ENCODE assay signal across 1 cellular context in the genomic region with DNA sequence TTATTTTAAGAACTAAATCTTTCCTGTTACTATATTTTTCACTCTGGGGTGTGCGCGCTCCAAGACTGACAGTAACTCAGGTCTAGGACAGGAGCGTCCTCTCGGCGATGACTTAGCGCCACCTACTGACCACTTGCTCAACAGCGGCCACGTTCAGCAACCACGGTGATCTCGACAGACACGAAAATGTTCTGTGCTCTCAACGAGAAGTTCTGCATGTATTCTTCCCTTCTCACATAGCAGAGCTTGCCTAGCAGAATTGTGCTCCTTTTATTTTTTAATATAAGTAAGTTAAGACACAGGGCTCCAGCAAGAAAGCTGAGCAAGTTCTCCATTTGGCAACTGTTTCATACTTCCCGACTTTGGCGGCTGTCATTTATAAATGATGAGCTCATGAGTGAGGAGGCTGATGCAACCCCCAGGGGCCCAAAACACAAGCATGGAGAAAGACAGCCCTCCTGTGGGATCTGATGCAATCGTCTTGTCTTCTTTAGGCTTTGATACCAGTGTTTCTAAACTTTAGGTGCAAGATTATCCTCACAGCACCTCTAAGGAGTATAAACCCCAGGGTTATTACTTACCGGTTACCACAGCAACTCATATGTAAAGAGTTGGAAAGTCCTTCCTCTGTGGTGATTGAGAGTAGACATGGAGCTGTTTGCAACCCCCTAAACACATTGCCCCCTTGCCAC.
A peak's percentile ranks its signal among the peaks of the same experiment; 100 is the strongest.
TF ChIP-seq lines count a peak whose summit lies in the region.

No MANE protein-coding gene starts in this region.

TF ChIP-seq in HepG2, 621 proteins besides CTCF, POLR2A, EP300 and RAD21 (continued from another document):
- no peak for TF ChIP-seq NR3C1 (CRISPR knock-in tag; IDR thresholded peaks at IDR 0.05)
- 0 out of 2 replicates have a peak, but pooled peaks have one; percentile 43 for TF ChIP-seq ZNF331 (CRISPR knock-in tag; IDR thresholded peaks at IDR 0.05)
- TF ChIP-seq, protein P1, sequence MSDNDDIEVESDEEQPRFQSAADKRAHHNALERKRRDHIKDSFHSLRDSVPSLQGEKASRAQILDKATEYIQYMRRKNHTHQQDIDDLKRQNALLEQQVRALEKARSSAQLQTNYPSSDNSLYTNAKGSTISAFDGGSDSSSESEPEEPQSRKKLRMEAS (IDR thresholded peaks at IDR 0.05): 0 out of 2 replicates have a peak, but pooled peaks have one; percentile 24
- TF ChIP-seq, protein P2, sequence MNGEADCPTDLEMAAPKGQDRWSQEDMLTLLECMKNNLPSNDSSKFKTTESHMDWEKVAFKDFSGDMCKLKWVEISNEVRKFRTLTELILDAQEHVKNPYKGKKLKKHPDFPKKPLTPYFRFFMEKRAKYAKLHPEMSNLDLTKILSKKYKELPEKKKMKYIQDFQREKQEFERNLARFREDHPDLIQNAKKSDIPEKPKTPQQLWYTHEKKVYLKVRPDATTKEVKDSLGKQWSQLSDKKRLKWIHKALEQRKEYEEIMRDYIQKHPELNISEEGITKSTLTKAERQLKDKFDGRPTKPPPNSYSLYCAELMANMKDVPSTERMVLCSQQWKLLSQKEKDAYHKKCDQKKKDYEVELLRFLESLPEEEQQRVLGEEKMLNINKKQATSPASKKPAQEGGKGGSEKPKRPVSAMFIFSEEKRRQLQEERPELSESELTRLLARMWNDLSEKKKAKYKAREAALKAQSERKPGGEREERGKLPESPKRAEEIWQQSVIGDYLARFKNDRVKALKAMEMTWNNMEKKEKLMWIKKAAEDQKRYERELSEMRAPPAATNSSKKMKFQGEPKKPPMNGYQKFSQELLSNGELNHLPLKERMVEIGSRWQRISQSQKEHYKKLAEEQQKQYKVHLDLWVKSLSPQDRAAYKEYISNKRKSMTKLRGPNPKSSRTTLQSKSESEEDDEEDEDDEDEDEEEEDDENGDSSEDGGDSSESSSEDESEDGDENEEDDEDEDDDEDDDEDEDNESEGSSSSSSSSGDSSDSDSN (CRISPR knock-in tag; IDR thresholded peaks at IDR 0.05): 0 out of 2 replicates have a peak, but pooled peaks have one; percentile 22
- TF ChIP-seq, protein P3, sequence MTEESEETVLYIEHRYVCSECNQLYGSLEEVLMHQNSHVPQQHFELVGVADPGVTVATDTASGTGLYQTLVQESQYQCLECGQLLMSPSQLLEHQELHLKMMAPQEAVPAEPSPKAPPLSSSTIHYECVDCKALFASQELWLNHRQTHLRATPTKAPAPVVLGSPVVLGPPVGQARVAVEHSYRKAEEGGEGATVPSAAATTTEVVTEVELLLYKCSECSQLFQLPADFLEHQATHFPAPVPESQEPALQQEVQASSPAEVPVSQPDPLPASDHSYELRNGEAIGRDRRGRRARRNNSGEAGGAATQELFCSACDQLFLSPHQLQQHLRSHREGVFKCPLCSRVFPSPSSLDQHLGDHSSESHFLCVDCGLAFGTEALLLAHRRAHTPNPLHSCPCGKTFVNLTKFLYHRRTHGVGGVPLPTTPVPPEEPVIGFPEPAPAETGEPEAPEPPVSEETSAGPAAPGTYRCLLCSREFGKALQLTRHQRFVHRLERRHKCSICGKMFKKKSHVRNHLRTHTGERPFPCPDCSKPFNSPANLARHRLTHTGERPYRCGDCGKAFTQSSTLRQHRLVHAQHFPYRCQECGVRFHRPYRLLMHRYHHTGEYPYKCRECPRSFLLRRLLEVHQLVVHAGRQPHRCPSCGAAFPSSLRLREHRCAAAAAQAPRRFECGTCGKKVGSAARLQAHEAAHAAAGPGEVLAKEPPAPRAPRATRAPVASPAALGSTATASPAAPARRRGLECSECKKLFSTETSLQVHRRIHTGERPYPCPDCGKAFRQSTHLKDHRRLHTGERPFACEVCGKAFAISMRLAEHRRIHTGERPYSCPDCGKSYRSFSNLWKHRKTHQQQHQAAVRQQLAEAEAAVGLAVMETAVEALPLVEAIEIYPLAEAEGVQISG (CRISPR knock-in tag; IDR thresholded peaks at IDR 0.05): no peak
- TF ChIP-seq MTF2 (CRISPR knock-in tag; IDR thresholded peaks at IDR 0.05; ENCODE audit: borderline replicate concordance): peak; percentile 42; the same call in 1 of the 2 replicates
- 0 out of 2 replicates have a peak, but pooled peaks have one; percentile 8 for TF ChIP-seq SOX5 (CRISPR knock-in tag; IDR thresholded peaks at IDR 0.05; ENCODE audit: borderline replicate concordance)
- TF ChIP-seq HOXD1 (CRISPR knock-in tag; IDR thresholded peaks at IDR 0.05): no peak
- peak; percentile 92 for TF ChIP-seq STAG1 (CRISPR knock-in tag; IDR thresholded peaks at IDR 0.05)
- no peak for TF ChIP-seq FOXP1 (IDR thresholded peaks at IDR 0.05)
- TF ChIP-seq FOXP1 (CRISPR knock-in tag; IDR thresholded peaks at IDR 0.05): no peak
- TF ChIP-seq ELF1 (CRISPR knock-in tag; IDR thresholded peaks at IDR 0.05): no peak
- 0 out of 2 replicates have a peak, but pooled peaks have one; percentile 23 for TF ChIP-seq RXRB (CRISPR knock-in tag; IDR thresholded peaks at IDR 0.05; ENCODE audit: borderline replicate concordance)
- no peak for TF ChIP-seq SOX6 (IDR thresholded peaks at IDR 0.05)
- peak; percentile 46 for TF ChIP-seq SOX6 (CRISPR knock-in tag; IDR thresholded peaks at IDR 0.05)
- TF ChIP-seq REPIN1 (CRISPR knock-in tag; IDR thresholded peaks at IDR 0.05; ENCODE audit: borderline replicate concordance, low read depth): peak; percentile 38; the same call in 1 of the 2 replicates
- TF ChIP-seq FOSL2 (CRISPR knock-in tag; IDR thresholded peaks at IDR 0.05): 0 out of 2 replicates have a peak, but pooled peaks have one; percentile 10
- TF ChIP-seq CEBPG (CRISPR knock-in tag; IDR thresholded peaks at IDR 0.05): peak; percentile 60
- TF ChIP-seq, protein P4, sequence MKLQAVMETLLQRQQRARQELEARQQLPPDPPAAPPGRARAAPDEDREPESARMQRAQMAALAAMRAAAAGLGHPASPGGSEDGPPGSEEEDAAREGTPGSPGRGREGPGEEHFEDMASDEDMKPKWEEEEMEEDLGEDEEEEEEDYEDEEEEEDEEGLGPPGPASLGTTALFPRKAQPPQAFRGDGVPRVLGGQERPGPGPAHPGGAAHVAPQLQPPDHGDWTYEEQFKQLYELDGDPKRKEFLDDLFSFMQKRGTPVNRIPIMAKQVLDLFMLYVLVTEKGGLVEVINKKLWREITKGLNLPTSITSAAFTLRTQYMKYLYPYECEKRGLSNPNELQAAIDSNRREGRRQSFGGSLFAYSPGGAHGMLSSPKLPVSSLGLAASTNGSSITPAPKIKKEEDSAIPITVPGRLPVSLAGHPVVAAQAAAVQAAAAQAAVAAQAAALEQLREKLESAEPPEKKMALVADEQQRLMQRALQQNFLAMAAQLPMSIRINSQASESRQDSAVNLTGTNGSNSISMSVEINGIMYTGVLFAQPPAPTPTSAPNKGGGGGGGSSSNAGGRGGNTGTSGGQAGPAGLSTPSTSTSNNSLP (IDR thresholded peaks at IDR 0.05; ENCODE audit: low read depth, low read length): peak; percentile 22; the same call in 1 of the 2 replicates
- TF ChIP-seq KDM3A (CRISPR knock-in tag; IDR thresholded peaks at IDR 0.05; ENCODE audit: low read depth): peak; percentile 43; the same call in 1 of the 2 replicates
- peak; percentile 47 for TF ChIP-seq SMC3 (IDR thresholded peaks at IDR 0.05; ENCODE audit: low read length)
- TF ChIP-seq, protein P5, sequence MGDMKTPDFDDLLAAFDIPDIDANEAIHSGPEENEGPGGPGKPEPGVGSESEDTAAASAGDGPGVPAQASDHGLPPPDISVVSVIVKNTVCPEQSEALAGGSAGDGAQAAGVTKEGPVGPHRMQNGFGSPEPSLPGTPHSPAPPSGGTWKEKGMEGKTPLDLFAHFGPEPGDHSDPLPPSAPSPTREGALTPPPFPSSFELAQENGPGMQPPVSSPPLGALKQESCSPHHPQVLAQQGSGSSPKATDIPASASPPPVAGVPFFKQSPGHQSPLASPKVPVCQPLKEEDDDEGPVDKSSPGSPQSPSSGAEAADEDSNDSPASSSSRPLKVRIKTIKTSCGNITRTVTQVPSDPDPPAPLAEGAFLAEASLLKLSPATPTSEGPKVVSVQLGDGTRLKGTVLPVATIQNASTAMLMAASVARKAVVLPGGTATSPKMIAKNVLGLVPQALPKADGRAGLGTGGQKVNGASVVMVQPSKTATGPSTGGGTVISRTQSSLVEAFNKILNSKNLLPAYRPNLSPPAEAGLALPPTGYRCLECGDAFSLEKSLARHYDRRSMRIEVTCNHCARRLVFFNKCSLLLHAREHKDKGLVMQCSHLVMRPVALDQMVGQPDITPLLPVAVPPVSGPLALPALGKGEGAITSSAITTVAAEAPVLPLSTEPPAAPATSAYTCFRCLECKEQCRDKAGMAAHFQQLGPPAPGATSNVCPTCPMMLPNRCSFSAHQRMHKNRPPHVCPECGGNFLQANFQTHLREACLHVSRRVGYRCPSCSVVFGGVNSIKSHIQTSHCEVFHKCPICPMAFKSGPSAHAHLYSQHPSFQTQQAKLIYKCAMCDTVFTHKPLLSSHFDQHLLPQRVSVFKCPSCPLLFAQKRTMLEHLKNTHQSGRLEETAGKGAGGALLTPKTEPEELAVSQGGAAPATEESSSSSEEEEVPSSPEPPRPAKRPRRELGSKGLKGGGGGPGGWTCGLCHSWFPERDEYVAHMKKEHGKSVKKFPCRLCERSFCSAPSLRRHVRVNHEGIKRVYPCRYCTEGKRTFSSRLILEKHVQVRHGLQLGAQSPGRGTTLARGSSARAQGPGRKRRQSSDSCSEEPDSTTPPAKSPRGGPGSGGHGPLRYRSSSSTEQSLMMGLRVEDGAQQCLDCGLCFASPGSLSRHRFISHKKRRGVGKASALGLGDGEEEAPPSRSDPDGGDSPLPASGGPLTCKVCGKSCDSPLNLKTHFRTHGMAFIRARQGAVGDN (CRISPR knock-in tag; IDR thresholded peaks at IDR 0.05): no peak
- peak; percentile 70 for TF ChIP-seq XRCC5 (optimal IDR thresholded peaks at IDR 0.05; ENCODE audit: low read length)
- TF ChIP-seq SETDB1 (CRISPR knock-in tag; IDR thresholded peaks at IDR 0.05; ENCODE audit: borderline replicate concordance): no peak
- 0 out of 2 replicates have a peak, but pooled peaks have one; percentile 25 for TF ChIP-seq GATAD1 (CRISPR knock-in tag; IDR thresholded peaks at IDR 0.05)
- TF ChIP-seq EEA1 (CRISPR knock-in tag; IDR thresholded peaks at IDR 0.05; ENCODE audit: borderline replicate concordance): no peak
- no peak for TF ChIP-seq KDM1A (CRISPR knock-in tag; IDR thresholded peaks at IDR 0.05)
- peak; percentile 69 for TF ChIP-seq CEBPB (IDR thresholded peaks at IDR 0.05; ENCODE audit: borderline replicate concordance, low read depth, low read length)
- TF ChIP-seq CENPT (CRISPR knock-in tag; IDR thresholded peaks at IDR 0.05; ENCODE audit: low read depth): no peak
- TF ChIP-seq, protein P6, sequence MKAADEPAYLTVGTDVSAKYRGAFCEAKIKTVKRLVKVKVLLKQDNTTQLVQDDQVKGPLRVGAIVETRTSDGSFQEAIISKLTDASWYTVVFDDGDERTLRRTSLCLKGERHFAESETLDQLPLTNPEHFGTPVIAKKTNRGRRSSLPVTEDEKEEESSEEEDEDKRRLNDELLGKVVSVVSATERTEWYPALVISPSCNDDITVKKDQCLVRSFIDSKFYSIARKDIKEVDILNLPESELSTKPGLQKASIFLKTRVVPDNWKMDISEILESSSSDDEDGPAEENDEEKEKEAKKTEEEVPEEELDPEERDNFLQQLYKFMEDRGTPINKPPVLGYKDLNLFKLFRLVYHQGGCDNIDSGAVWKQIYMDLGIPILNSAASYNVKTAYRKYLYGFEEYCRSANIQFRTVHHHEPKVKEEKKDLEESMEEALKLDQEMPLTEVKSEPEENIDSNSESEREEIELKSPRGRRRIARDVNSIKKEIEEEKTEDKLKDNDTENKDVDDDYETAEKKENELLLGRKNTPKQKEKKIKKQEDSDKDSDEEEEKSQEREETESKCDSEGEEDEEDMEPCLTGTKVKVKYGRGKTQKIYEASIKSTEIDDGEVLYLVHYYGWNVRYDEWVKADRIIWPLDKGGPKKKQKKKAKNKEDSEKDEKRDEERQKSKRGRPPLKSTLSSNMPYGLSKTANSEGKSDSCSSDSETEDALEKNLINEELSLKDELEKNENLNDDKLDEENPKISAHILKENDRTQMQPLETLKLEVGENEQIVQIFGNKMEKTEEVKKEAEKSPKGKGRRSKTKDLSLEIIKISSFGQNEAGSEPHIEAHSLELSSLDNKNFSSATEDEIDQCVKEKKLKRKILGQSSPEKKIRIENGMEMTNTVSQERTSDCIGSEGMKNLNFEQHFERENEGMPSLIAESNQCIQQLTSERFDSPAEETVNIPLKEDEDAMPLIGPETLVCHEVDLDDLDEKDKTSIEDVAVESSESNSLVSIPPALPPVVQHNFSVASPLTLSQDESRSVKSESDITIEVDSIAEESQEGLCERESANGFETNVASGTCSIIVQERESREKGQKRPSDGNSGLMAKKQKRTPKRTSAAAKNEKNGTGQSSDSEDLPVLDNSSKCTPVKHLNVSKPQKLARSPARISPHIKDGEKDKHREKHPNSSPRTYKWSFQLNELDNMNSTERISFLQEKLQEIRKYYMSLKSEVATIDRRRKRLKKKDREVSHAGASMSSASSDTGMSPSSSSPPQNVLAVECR (CRISPR knock-in tag; IDR thresholded peaks at IDR 0.05; ENCODE audit: borderline replicate concordance): peak; percentile 28; the same call in 1 of the 2 replicates
- peak; percentile 56 for TF ChIP-seq SALL1 (CRISPR knock-in tag; IDR thresholded peaks at IDR 0.05)
- TF ChIP-seq, protein P7, sequence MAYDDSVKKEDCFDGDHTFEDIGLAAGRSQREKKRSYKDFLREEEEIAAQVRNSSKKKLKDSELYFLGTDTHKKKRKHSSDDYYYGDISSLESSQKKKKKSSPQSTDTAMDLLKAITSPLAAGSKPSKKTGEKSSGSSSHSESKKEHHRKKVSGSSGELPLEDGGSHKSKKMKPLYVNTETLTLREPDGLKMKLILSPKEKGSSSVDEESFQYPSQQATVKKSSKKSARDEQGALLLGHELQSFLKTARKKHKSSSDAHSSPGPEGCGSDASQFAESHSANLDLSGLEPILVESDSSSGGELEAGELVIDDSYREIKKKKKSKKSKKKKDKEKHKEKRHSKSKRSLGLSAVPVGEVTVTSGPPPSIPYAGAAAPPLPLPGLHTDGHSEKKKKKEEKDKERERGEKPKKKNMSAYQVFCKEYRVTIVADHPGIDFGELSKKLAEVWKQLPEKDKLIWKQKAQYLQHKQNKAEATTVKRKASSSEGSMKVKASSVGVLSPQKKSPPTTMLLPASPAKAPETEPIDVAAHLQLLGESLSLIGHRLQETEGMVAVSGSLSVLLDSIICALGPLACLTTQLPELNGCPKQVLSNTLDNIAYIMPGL (CRISPR knock-in tag; IDR thresholded peaks at IDR 0.05; ENCODE audit: borderline replicate concordance in 1 of 2, low read depth in 1 of 2): peak; percentile 36 to 56; a peak in 1 of 4 replicates
- TF ChIP-seq TEAD3 (CRISPR knock-in tag; optimal IDR thresholded peaks at IDR 0.05; ENCODE audit: borderline replicate concordance): peak; percentile 38
